ENCODE assay signal across 6 cellular contexts in the genomic region with DNA sequence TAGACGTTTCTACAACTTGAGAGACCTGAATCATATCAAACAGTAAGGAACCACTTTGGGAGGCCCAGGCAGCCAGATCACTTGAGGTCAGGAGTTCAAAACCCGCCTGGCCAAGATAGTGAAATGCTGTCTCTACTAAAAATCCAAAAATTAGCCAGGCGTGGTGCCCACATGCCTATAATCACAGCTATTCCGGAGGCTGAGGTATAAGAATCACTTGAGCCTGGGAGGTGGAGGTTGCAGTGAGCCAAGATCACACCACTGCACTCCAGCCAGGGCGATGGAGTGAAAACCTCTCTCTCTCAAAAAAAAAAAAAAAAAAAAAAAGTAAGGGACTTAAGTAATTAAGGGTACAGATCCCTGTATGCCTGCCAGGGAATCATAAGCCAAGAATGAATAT.
"Had no signal": no experiment of that assay in that cellular context is flagged by ENCODE, and none has a peak within 500 bp of the region (broad histone marks: within the 10 kb centered on the region; RNA-seq: fewer than 3 reads in every experiment).

No MANE protein-coding gene starts in this region.

- H3K4me3 ChIP-seq: K562 had no signal

- H3K27ac ChIP-seq: HL-60 had no signal

- DNase-seq: IMR-90, KBM-7 had no signal

- FAIRE-seq: HepG2, HTR-8/SVneo, K562 had no signal
